ENCODE assay signal across 8 cellular contexts in genomic region chr16:74667215-74667765, GRCh38. TPM values are rescaled to one million over a fixed set of nuclear protein-coding genes. Genes with fewer than 3 reads are reported as not detected.
DNase-seq lines count a peak whose midpoint lies in the region; ATAC-seq and TF ChIP-seq lines count a peak whose summit lies in the region.

No MANE protein-coding gene starts in this region.

- intact Hi-C loops in OCI-LY7 (cut with micrococcal nuclease; ENCODE audit: unreplicated experiment), result loop anchor here (2.0 kb wide), 1 partner anchor 34 kb away; the partner anchor contains the start of gene MLKL

- peak overlapping the region; percentile 55 for H3K9ac ChIP-seq in iPS-15b (ENCODE audit: low read depth, low read length)

- CTCF ChIA-PET in OCI-LY7 (lab: Charles Lee; ENCODE audit: unreplicated experiment), result interaction anchor here (2.2 kb wide), 1 partner anchor 32 kb away, joined by 8 read pairs; no protein-coding TSS in a partner anchor

- POLR2A ChIA-PET in OCI-LY7 (lab: Charles Lee), result interaction anchor here (0.5 to 2.6 kb wide), 21 partner anchors 10 to 1013 kb away, joined by 3 to 20 read pairs (median 6); partner anchors contain the start of genes GLG1, MLKL and WDR59

- ATAC-seq in HG02798 (IDR thresholded peaks at IDR 0.05; ENCODE audit: poor library complexity, unreplicated experiment) (no peak), esophagus mucosa (no peak)

- no peak for TF ChIP-seq CTCF in OCI-LY7 (conservative IDR thresholded peaks at IDR 0.05; ENCODE audit: low read length)

- H3K27ac ChIP-seq in OCI-LY7 (ENCODE audit: low read depth, low read length, poor library complexity, severe bottlenecking), result peak overlapping the region; percentile 53
- peak overlapping the region; percentile 53 for H3K27ac ChIP-seq in angular gyrus (ENCODE audit: low read depth, low read length)

- peaks cover 18% of the 10 kb centered on the region for H4K20me1 ChIP-seq in OCI-LY7 (ENCODE audit: insufficient read depth, low read length)

- peak overlapping the region; percentile 96 for H2AFZ ChIP-seq in OCI-LY7 (ENCODE audit: low read length)

- H3K27me3 ChIP-seq in iPS-15b (ENCODE audit: control insufficient read depth, insufficient read depth, low read length), result no peaks in the 10 kb centered on the region

- H3K4me1 ChIP-seq in OCI-LY7 (ENCODE audit: insufficient read depth, low read length, poor library complexity, severe bottlenecking) (peaks cover 37% of the 10 kb centered on the region), iPS-15b (ENCODE audit: control insufficient read depth, insufficient read depth, low read length) (peaks cover 5% of the 10 kb centered on the region)

- H3K4me3 ChIP-seq in OCI-LY7 (ENCODE audit: low read depth, low read length, poor library complexity, severe bottlenecking) (peak overlapping the region; percentile 93), iPS-15b (ENCODE audit: low read depth, low read length) (peak overlapping the region; percentile 87), skeletal muscle cell (ENCODE audit: low read depth, low read length) (peak overlapping the region; percentile 61)

- H3K9me2 ChIP-seq in OCI-LY7 (ENCODE audit: insufficient read depth, low read length), result no peaks in the 10 kb centered on the region

- H3K9me3 ChIP-seq in OCI-LY7 (ENCODE audit: low read length), result peaks cover 6% of the 10 kb centered on the region; the same call in 1 of the 2 replicates
- no peaks in the 10 kb centered on the region for H3K9me3 ChIP-seq in iPS-15b (ENCODE audit: control insufficient read depth, insufficient read depth, low read length)

- peak overlapping the region; percentile 75 for H3K4me2 ChIP-seq in OCI-LY7 (ENCODE audit: low read length)

- DNase-seq in SIG-M5 treated with dmso at 0.1 percent for 504 hours (lab: John Stamatoyannopoulos, UW; ENCODE audit: unreplicated experiment) (peak; percentile 33), SIG-M5 (lab: John Stamatoyannopoulos, UW) (no peak), OCI-LY7 (ENCODE audit: low spot score) (peak; percentile 21), skeletal muscle cell (ENCODE audit: low read depth) (no peak)

- H3K36me3 ChIP-seq in OCI-LY7 (ENCODE audit: insufficient read depth, low read length), result peaks cover 40% of the 10 kb centered on the region
- peaks cover 18% of the 10 kb centered on the region for H3K36me3 ChIP-seq in iPS-15b (ENCODE audit: control insufficient read depth, insufficient read depth, low read length)

- BruUV-seq in OCI-LY7 (replicated peaks; lab: Mats Ljungman, UMichigan), result TSS peak; percentile 97

- peaks cover 44% of the 10 kb centered on the region for H3K79me2 ChIP-seq in OCI-LY7 (ENCODE audit: insufficient read depth, low read depth, low read length)

RNA-seq across cellular contexts. Expression of gene RFWD3, which starts 0.6 kb away (rescaled TPM):
- total RNA-seq in OCI-LY7 (2014; rRNA removed; shearing (Covaris generic)), result 56.3 and 79.7 TPM in 2 replicates
- total RNA-seq in OCI-LY7 (2022), result 133 and 134 TPM in 2 replicates
- total RNA-seq in esophagus mucosa, result 23.9 TPM

RNA-seq across cellular contexts. Expression of gene MLKL, which starts 33.4 kb away (rescaled TPM):
- 7.3 and 8.0 TPM in 2 replicates for total RNA-seq in OCI-LY7 (2014; rRNA removed; shearing (Covaris generic))
- total RNA-seq in OCI-LY7 (2022) (8.3 and 9.0 TPM in 2 replicates), esophagus mucosa (12.4 TPM)

Comparison
In these comparisons a context has a peak if more than half of its experiments do, and no peak if none do; other contexts are left out.
1. DNase-seq: peak in SIG-M5 treated with dmso at 0.1 percent for 504 hours (single experiment) and OCI-LY7 (single experiment); none in SIG-M5 (single experiment) and skeletal muscle cell (single experiment).
2. Peak in every context shown above with its lines, with median percentiles within 50 percentile points of each other: H3K4me3 ChIP-seq.